ENCODE assay signal across 1 cellular context in the genomic region with DNA sequence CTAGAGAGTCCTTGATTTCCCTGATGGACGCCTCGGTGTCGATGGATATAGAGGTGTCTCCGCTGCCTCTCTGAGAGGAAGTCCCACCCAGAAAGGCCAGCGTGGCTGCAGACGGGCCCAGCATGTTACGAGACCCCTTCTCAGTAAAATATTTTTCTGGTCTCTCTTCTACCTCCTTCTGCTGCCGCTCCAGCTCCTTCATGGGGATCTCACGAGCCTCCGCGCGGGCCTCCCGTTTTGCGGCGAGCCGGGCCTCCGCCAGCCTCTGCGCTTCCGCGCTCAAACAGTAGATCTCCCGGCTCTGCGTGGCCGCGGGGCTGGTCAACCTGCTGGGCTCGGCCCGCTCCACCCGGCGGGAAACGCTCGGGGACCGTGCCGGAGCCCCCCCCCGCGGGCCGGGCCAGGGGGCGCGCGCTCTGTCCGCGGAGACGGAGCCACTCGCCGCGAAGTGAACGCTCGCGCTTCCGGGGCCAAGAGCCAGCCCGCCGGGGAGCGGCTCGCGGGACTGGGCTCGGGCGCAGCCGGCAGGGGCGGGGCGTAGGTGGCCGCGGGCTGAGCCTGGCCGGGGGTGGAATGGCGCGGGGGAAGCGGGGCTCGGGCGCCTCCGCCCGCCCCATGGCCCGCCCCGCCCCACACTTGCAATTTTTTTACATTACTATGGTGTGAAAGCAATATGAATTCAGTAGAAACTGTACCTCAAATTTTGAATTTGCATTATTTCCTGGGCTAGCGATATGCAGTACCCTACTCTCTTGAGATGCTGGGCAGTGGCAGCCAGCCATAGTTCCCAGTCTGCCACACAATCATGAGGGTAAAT.
TF ChIP-seq lines count a peak whose summit lies in the region.

No MANE protein-coding gene starts in this region.

TF ChIP-seq in HepG2, 621 proteins besides CTCF, POLR2A, EP300 and RAD21 (continued from another document and continues in another):
- TF ChIP-seq HNF4G (IDR thresholded peaks at IDR 0.05; ENCODE audit: borderline replicate concordance, low read depth, low read length) (no peak), HNF4G (CRISPR knock-in tag; IDR thresholded peaks at IDR 0.05; ENCODE audit: borderline replicate concordance, low read depth) (0 out of 2 replicates have a peak, but pooled peaks have one; percentile 26), ZSCAN31 (CRISPR knock-in tag; IDR thresholded peaks at IDR 0.05; ENCODE audit: low read depth) (0 out of 2 replicates have a peak, but pooled peaks have one; percentile 52), PTBP1 (IDR thresholded peaks at IDR 0.05; ENCODE audit: low read depth, low read length, poor library complexity, severe bottlenecking) (no peak), TAF15 (IDR thresholded peaks at IDR 0.05; ENCODE audit: low read depth, low read length, poor library complexity, severe bottlenecking) (peak; percentile 49), ZMAT3 (CRISPR knock-in tag; conservative IDR thresholded peaks at IDR 0.05) (peak; percentile 79; the same call in 1 of the 2 replicates), ZSCAN21 (CRISPR knock-in tag; IDR thresholded peaks at IDR 0.05; ENCODE audit: borderline replicate concordance) (peak; percentile 65; the same call in 1 of the 2 replicates), ZNF709 (CRISPR knock-in tag; IDR thresholded peaks at IDR 0.05) (peak; percentile 78; the same call in 1 of the 2 replicates), ZNF879 (CRISPR knock-in tag; IDR thresholded peaks at IDR 0.05) (peak; percentile 70; the same call in 1 of the 2 replicates), ZNF777 (CRISPR knock-in tag; IDR thresholded peaks at IDR 0.05) (0 out of 2 replicates have a peak, but pooled peaks have one; percentile 35), ZNF776 (CRISPR knock-in tag; IDR thresholded peaks at IDR 0.05) (peak; percentile 44; the same call in 1 of the 2 replicates), ATF7-NPFF (CRISPR knock-in tag; IDR thresholded peaks at IDR 0.05; ENCODE audit: low read depth) (0 out of 2 replicates have a peak, but pooled peaks have one; percentile 60), EZH2 (conservative IDR thresholded peaks at IDR 0.05; ENCODE audit: low read depth, low read length) (no peak), ZNF768 (CRISPR knock-in tag; IDR thresholded peaks at IDR 0.05) (peak; percentile 77), SRSF1 (optimal IDR thresholded peaks at IDR 0.05; ENCODE audit: low read depth, low read length) (peak; percentile 69), GABPA (IDR thresholded peaks at IDR 0.05; ENCODE audit: low read depth, low read length) (peak; percentile 15; the same call in 1 of the 2 replicates), GABPA (CRISPR knock-in tag; IDR thresholded peaks at IDR 0.05; ENCODE audit: low read depth) (peak; percentile 25; the same call in 1 of the 2 replicates), ZNF343 (CRISPR knock-in tag; IDR thresholded peaks at IDR 0.05) (peak; percentile 32; the same call in 1 of the 2 replicates), ISX (CRISPR knock-in tag; conservative IDR thresholded peaks at IDR 0.05) (peak; percentile 69; the same call in 1 of the 2 replicates), ZNF772 (CRISPR knock-in tag; IDR thresholded peaks at IDR 0.05) (peak; percentile 70; the same call in 1 of the 2 replicates), ZNF20 (CRISPR knock-in tag; IDR thresholded peaks at IDR 0.05) (no peak), ZNF3 (CRISPR knock-in tag; IDR thresholded peaks at IDR 0.05) (no peak), ZNF703 (CRISPR knock-in tag; IDR thresholded peaks at IDR 0.05; ENCODE audit: borderline replicate concordance) (0 out of 2 replicates have a peak, but pooled peaks have one; percentile 43), ZNF749 (CRISPR knock-in tag; IDR thresholded peaks at IDR 0.05; ENCODE audit: borderline replicate concordance) (0 out of 2 replicates have a peak, but pooled peaks have one; percentile 57), ZNF713 (CRISPR knock-in tag; IDR thresholded peaks at IDR 0.05) (no peak), ZNF335 (CRISPR knock-in tag; IDR thresholded peaks at IDR 0.05) (no peak), POGZ (CRISPR knock-in tag; IDR thresholded peaks at IDR 0.05) (peak; percentile 31; the same call in 1 of the 2 replicates), KLF15 (CRISPR knock-in tag; IDR thresholded peaks at IDR 0.05; ENCODE audit: borderline replicate concordance) (0 out of 2 replicates have a peak, but pooled peaks have one; percentile 56), SP4 (CRISPR knock-in tag; IDR thresholded peaks at IDR 0.05) (peak; percentile 65), MAZ (IDR thresholded peaks at IDR 0.05; ENCODE audit: borderline replicate concordance, low read depth, low read length) (no peak), MAZ (CRISPR knock-in tag; IDR thresholded peaks at IDR 0.05; ENCODE audit: low read depth) (peak; percentile 88), KMT2A (CRISPR knock-in tag; IDR thresholded peaks at IDR 0.05) (peak; percentile 63; the same call in 1 of the 2 replicates)
- TF ChIP-seq, protein P1, sequence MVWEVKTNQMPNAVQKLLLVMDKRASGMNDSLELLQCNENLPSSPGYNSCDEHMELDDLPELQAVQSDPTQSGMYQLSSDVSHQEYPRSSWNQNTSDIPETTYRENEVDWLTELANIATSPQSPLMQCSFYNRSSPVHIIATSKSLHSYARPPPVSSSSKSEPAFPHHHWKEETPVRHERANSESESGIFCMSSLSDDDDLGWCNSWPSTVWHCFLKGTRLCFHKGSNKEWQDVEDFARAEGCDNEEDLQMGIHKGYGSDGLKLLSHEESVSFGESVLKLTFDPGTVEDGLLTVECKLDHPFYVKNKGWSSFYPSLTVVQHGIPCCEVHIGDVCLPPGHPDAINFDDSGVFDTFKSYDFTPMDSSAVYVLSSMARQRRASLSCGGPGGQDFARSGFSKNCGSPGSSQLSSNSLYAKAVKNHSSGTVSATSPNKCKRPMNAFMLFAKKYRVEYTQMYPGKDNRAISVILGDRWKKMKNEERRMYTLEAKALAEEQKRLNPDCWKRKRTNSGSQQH (CRISPR knock-in tag; IDR thresholded peaks at IDR 0.05; ENCODE audit: low read depth), result no peak
- TF ChIP-seq, protein P2, sequence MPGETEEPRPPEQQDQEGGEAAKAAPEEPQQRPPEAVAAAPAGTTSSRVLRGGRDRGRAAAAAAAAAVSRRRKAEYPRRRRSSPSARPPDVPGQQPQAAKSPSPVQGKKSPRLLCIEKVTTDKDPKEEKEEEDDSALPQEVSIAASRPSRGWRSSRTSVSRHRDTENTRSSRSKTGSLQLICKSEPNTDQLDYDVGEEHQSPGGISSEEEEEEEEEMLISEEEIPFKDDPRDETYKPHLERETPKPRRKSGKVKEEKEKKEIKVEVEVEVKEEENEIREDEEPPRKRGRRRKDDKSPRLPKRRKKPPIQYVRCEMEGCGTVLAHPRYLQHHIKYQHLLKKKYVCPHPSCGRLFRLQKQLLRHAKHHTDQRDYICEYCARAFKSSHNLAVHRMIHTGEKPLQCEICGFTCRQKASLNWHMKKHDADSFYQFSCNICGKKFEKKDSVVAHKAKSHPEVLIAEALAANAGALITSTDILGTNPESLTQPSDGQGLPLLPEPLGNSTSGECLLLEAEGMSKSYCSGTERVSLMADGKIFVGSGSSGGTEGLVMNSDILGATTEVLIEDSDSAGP (CRISPR knock-in tag; IDR thresholded peaks at IDR 0.05; ENCODE audit: borderline replicate concordance), result peak; percentile 54; the same call in 1 of the 2 replicates
- TF ChIP-seq, protein P3, sequence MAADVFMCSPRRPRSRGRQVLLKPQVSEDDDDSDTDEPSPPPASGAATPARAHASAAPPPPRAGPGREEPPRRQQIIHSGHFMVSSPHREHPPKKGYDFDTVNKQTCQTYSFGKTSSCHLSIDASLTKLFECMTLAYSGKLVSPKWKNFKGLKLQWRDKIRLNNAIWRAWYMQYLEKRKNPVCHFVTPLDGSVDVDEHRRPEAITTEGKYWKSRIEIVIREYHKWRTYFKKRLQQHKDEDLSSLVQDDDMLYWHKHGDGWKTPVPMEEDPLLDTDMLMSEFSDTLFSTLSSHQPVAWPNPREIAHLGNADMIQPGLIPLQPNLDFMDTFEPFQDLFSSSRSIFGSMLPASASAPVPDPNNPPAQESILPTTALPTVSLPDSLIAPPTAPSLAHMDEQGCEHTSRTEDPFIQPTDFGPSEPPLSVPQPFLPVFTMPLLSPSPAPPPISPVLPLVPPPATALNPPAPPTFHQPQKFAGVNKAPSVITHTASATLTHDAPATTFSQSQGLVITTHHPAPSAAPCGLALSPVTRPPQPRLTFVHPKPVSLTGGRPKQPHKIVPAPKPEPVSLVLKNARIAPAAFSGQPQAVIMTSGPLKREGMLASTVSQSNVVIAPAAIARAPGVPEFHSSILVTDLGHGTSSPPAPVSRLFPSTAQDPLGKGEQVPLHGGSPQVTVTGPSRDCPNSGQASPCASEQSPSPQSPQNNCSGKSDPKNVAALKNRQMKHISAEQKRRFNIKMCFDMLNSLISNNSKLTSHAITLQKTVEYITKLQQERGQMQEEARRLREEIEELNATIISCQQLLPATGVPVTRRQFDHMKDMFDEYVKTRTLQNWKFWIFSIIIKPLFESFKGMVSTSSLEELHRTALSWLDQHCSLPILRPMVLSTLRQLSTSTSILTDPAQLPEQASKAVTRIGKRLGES (CRISPR knock-in tag; IDR thresholded peaks at IDR 0.05; ENCODE audit: borderline replicate concordance), result no peak
- TF ChIP-seq, protein P4, sequence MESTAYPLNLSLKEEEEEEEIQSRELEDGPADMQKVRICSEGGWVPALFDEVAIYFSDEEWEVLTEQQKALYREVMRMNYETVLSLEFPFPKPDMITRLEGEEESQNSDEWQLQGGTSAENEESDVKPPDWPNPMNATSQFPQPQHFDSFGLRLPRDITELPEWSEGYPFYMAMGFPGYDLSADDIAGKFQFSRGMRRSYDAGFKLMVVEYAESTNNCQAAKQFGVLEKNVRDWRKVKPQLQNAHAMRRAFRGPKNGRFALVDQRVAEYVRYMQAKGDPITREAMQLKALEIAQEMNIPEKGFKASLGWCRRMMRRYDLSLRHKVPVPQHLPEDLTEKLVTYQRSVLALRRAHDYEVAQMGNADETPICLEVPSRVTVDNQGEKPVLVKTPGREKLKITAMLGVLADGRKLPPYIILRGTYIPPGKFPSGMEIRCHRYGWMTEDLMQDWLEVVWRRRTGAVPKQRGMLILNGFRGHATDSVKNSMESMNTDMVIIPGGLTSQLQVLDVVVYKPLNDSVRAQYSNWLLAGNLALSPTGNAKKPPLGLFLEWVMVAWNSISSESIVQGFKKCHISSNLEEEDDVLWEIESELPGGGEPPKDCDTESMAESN (CRISPR knock-in tag; conservative IDR thresholded peaks at IDR 0.05), result no peak
- TF ChIP-seq, protein P5, sequence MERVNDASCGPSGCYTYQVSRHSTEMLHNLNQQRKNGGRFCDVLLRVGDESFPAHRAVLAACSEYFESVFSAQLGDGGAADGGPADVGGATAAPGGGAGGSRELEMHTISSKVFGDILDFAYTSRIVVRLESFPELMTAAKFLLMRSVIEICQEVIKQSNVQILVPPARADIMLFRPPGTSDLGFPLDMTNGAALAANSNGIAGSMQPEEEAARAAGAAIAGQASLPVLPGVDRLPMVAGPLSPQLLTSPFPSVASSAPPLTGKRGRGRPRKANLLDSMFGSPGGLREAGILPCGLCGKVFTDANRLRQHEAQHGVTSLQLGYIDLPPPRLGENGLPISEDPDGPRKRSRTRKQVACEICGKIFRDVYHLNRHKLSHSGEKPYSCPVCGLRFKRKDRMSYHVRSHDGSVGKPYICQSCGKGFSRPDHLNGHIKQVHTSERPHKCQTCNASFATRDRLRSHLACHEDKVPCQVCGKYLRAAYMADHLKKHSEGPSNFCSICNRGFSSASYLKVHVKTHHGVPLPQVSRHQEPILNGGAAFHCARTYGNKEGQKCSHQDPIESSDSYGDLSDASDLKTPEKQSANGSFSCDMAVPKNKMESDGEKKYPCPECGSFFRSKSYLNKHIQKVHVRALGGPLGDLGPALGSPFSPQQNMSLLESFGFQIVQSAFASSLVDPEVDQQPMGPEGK (CRISPR knock-in tag; IDR thresholded peaks at IDR 0.05), result peak; percentile 37; the same call in 1 of the 2 replicates
- TF ChIP-seq, protein P6, sequence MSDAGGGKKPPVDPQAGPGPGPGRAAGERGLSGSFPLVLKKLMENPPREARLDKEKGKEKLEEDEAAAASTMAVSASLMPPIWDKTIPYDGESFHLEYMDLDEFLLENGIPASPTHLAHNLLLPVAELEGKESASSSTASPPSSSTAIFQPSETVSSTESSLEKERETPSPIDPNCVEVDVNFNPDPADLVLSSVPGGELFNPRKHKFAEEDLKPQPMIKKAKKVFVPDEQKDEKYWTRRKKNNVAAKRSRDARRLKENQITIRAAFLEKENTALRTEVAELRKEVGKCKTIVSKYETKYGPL (CRISPR knock-in tag; IDR thresholded peaks at IDR 0.05), result no peak
- TF ChIP-seq, protein P7, sequence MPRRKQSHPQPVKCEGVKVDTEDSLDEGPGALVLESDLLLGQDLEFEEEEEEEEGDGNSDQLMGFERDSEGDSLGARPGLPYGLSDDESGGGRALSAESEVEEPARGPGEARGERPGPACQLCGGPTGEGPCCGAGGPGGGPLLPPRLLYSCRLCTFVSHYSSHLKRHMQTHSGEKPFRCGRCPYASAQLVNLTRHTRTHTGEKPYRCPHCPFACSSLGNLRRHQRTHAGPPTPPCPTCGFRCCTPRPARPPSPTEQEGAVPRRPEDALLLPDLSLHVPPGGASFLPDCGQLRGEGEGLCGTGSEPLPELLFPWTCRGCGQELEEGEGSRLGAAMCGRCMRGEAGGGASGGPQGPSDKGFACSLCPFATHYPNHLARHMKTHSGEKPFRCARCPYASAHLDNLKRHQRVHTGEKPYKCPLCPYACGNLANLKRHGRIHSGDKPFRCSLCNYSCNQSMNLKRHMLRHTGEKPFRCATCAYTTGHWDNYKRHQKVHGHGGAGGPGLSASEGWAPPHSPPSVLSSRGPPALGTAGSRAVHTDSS (CRISPR knock-in tag; conservative IDR thresholded peaks at IDR 0.05), result no peak
- TF ChIP-seq, protein P8, sequence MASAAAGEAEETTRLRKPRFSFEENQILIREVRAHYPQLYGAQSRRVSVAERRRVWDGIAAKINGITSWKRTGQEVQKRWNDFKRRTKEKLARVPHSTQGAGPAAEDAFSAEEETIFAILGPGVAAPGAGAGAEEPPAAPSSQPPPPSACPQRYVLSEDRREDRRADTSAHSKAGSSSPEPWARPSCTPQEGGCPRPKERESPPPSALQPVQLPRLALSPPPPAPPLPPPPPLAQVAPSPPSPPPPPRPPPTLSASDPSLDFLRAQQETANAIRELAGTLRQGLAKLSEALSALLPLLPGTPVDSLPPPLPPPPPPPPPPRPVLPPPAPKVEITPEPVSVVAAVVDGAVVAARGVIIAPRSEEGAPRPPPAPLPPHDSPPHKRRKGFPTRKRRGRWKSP (CRISPR knock-in tag; IDR thresholded peaks at IDR 0.05), result peak; percentile 76; the same call in 1 of the 2 replicates
- TF ChIP-seq, protein P9, sequence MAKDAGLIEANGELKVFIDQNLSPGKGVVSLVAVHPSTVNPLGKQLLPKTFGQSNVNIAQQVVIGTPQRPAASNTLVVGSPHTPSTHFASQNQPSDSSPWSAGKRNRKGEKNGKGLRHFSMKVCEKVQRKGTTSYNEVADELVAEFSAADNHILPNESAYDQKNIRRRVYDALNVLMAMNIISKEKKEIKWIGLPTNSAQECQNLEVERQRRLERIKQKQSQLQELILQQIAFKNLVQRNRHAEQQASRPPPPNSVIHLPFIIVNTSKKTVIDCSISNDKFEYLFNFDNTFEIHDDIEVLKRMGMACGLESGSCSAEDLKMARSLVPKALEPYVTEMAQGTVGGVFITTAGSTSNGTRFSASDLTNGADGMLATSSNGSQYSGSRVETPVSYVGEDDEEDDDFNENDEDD (CRISPR knock-in tag; IDR thresholded peaks at IDR 0.05; ENCODE audit: borderline replicate concordance), result peak; percentile 84; the same call in 1 of the 2 replicates
- TF ChIP-seq, protein P10, sequence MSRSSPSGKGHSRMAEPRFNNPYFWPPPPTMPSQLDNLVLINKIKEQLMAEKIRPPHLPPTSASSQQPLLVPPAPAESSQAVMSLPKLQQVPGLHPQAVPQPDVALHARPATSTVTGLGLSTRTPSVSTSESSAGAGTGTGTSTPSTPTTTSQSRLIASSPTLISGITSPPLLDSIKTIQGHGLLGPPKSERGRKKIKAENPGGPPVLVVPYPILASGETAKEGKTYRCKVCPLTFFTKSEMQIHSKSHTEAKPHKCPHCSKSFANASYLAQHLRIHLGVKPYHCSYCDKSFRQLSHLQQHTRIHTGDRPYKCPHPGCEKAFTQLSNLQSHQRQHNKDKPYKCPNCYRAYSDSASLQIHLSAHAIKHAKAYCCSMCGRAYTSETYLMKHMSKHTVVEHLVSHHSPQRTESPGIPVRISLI (CRISPR knock-in tag; IDR thresholded peaks at IDR 0.05; ENCODE audit: borderline replicate concordance), result no peak
